In the genomic region with DNA sequence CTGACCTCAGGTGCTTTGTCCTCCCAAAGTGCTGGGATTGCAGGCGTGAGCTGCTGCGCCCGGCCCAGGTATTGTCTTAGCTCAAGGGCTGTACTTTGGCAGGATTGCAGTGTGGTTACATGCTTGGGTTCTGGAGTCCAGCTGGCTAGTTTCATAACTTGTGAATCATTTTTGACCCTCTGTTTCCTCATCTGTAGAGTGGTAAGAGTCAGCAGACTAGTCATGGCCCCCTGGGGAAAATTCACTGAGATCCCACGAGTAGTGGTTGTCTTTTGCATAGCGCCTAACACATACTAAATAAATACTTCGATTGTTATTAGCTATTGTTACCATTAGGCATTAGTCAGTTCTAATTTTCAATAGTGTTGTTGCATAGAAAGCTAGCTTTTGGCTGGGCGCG, we compare ENCODE assay signal across 8 cellular contexts. TPM values are rescaled to one million over a fixed set of nuclear protein-coding genes. Genes with fewer than 3 reads are reported as not detected.
DNase-seq lines count a peak whose midpoint lies in the region; ATAC-seq and TF ChIP-seq lines count a peak whose summit lies in the region.
"Had no signal": no experiment of that assay in that cellular context is flagged by ENCODE, and none has a peak within 500 bp of the region (broad histone marks: within the 10 kb centered on the region; RNA-seq: fewer than 3 reads in every experiment).

No MANE protein-coding gene starts in this region.

- no peaks in the 10 kb centered on the region for H3K27me3 ChIP-seq in esophagus squamous epithelium

- ATAC-seq in Right ventricle myocardium inferior (no peak), Right ventricle myocardium superior (ENCODE audit: poor library complexity) (no peak)

- H3K9me3 ChIP-seq in esophagus squamous epithelium, result no peaks in the 10 kb centered on the region

- no peak for TF ChIP-seq POLR2A in esophagus squamous epithelium (IDR thresholded peaks at IDR 0.05)

- intact Hi-C loops in Right ventricle myocardium inferior (cut with DNase I) (no loop called here), Right ventricle myocardium superior (cut with DNase I) (loop anchor here (10.0 kb wide), 1 partner anchor 929 kb away; a partner anchor contains a TSS), esophagus squamous epithelium (cut with DNase I) (no loop called here)

- no peak for TF ChIP-seq CTCF in esophagus squamous epithelium (IDR thresholded peaks at IDR 0.05)
- TF ChIP-seq CTCF in GM20000 (IDR thresholded peaks at IDR 0.05; ENCODE audit: extremely low read depth, missing control alignments), result no peak

- DNase-seq in Right ventricle myocardium inferior (ENCODE audit: missing footprints) (peak; percentile 7), Right ventricle myocardium superior (no peak), esophagus squamous epithelium (lab: John Stamatoyannopoulos, UW) (no peak), NCI-H69 (lab: John Stamatoyannopoulos, UW) (no peak), GM20000 (ENCODE audit: low spot score) (no peak)
- DNase-seq in stimulated activated naive CD4-positive, alpha-beta T cell treated with Interleukin-2 at 50 U/mL for 16 hours (lab: John Stamatoyannopoulos, UW), result no peak
- DNase-seq: activated naive CD4-positive, alpha-beta T cell treated with anti-CD3 and anti-CD28 coated beads, Interleukin-2, amount 10 ng/mL, durations not matched to agents 7 days and 5 days had no signal

- peak overlapping the region in 3 of 4 donors; percentile 71 to 84 (median 77) for H3K27ac ChIP-seq in esophagus squamous epithelium
- H3K27ac ChIP-seq: VCaP had no signal

- WGBS in esophagus squamous epithelium, 2 donors, result 52 to 58% methylated on average over 5 to 8 of the region's 8 CpGs

- H3K36me3 ChIP-seq in esophagus squamous epithelium, result peaks cover 7 to 99% (median 25%) of the 10 kb centered on the region in 3 donors

- H3K4me3 ChIP-seq in esophagus squamous epithelium, result no peak overlapping the region

- peaks cover 4 to 42% (median 6%) of the 10 kb centered on the region in 3 donors for H3K4me1 ChIP-seq in esophagus squamous epithelium

RNA-seq across cellular contexts. Expression of a gene that starts 14.3 kb away (rescaled TPM):
- total RNA-seq in Right ventricle myocardium inferior (194 TPM), Right ventricle myocardium superior (179 TPM), esophagus squamous epithelium (100 to 1,000 TPM in 1 of 4 donors, 10 to 100 TPM in 3; 59.1 to 110 (median 80.6) TPM)

RNA-seq across cellular contexts. Expression of a gene that starts 14.9 kb away (rescaled TPM):
- total RNA-seq in Right ventricle myocardium inferior, result 85.5 TPM
- total RNA-seq in Right ventricle myocardium superior, result 85.4 TPM
- 10 to 100 TPM; 25.3 to 61.5 (median 44.9) TPM for total RNA-seq in esophagus squamous epithelium

RNA-seq across cellular contexts. Expression of a gene that starts 44.6 kb away (rescaled TPM):
- 6.8 TPM for total RNA-seq in Right ventricle myocardium inferior
- 4.4 TPM for total RNA-seq in Right ventricle myocardium superior
- total RNA-seq in esophagus squamous epithelium, result 10 to 100 TPM in 3 of 4 donors, 1 to 10 TPM in 1; 9.7 to 23.0 (median 19.3) TPM

RNA-seq across cellular contexts. Expression of a gene that starts 52.6 kb away (rescaled TPM):
- 4.6 TPM for total RNA-seq in Right ventricle myocardium inferior
- total RNA-seq in Right ventricle myocardium superior, result 3.5 TPM
- 1 to 10 TPM; 6.1 to 8.7 (median 7.2) TPM for total RNA-seq in esophagus squamous epithelium
